ENCODE assay signal across 1 cellular context in the genomic region with DNA sequence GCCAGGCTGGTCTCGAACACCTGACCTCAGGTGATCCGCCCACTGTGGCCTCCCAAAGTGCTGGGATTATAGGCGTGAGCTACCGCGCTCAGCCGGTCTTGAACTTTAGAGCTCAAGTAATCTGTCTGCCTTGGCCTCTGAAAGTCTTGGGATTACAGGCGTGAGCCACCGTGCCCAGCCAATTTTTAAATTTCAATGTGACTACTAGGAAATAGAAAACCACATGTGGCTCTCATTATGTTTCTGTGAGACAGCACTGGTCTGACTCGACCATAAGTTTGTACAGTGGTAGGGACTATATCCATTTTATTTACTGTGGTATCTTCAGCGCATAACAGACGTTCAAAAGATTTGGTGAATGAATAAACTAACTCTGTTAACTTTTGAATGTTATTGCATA.
TF ChIP-seq lines count a peak whose summit lies in the region.

No MANE protein-coding gene starts in this region.

TF ChIP-seq in WTC11, 78 proteins besides CTCF, POLR2A, EP300 and RAD21 (continued from another document):
- TF ChIP-seq, protein P1, sequence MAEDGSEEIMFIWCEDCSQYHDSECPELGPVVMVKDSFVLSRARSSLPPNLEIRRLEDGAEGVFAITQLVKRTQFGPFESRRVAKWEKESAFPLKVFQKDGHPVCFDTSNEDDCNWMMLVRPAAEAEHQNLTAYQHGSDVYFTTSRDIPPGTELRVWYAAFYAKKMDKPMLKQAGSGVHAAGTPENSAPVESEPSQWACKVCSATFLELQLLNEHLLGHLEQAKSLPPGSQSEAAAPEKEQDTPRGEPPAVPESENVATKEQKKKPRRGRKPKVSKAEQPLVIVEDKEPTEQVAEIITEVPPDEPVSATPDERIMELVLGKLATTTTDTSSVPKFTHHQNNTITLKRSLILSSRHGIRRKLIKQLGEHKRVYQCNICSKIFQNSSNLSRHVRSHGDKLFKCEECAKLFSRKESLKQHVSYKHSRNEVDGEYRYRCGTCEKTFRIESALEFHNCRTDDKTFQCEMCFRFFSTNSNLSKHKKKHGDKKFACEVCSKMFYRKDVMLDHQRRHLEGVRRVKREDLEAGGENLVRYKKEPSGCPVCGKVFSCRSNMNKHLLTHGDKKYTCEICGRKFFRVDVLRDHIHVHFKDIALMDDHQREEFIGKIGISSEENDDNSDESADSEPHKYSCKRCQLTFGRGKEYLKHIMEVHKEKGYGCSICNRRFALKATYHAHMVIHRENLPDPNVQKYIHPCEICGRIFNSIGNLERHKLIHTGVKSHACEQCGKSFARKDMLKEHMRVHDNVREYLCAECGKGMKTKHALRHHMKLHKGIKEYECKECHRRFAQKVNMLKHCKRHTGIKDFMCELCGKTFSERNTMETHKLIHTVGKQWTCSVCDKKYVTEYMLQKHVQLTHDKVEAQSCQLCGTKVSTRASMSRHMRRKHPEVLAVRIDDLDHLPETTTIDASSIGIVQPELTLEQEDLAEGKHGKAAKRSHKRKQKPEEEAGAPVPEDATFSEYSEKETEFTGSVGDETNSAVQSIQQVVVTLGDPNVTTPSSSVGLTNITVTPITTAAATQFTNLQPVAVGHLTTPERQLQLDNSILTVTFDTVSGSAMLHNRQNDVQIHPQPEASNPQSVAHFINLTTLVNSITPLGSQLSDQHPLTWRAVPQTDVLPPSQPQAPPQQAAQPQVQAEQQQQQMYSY (CRISPR knock-in tag; IDR thresholded peaks at IDR 0.05) = no peak
- TF ChIP-seq FOXK1 (CRISPR knock-in tag; IDR thresholded peaks at IDR 0.05) (no peak), ATF1 (CRISPR knock-in tag; IDR thresholded peaks at IDR 0.05) (no peak), ZNF317 (CRISPR knock-in tag; IDR thresholded peaks at IDR 0.05; ENCODE audit: borderline replicate concordance, low read depth) (no peak), EMX1 (CRISPR knock-in tag; IDR thresholded peaks at IDR 0.05) (no peak), ETV6 (CRISPR knock-in tag; IDR thresholded peaks at IDR 0.05) (no peak), CREM (CRISPR knock-in tag; IDR thresholded peaks at IDR 0.05) (no peak)
- TF ChIP-seq, protein P2, sequence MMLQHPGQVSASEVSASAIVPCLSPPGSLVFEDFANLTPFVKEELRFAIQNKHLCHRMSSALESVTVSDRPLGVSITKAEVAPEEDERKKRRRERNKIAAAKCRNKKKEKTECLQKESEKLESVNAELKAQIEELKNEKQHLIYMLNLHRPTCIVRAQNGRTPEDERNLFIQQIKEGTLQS (CRISPR knock-in tag; conservative IDR thresholded peaks at IDR 0.05) = no peak
- TF ChIP-seq, protein P3, sequence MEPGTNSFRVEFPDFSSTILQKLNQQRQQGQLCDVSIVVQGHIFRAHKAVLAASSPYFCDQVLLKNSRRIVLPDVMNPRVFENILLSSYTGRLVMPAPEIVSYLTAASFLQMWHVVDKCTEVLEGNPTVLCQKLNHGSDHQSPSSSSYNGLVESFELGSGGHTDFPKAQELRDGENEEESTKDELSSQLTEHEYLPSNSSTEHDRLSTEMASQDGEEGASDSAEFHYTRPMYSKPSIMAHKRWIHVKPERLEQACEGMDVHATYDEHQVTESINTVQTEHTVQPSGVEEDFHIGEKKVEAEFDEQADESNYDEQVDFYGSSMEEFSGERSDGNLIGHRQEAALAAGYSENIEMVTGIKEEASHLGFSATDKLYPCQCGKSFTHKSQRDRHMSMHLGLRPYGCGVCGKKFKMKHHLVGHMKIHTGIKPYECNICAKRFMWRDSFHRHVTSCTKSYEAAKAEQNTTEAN (CRISPR knock-in tag; IDR thresholded peaks at IDR 0.05) = no peak
- TF ChIP-seq, protein P4, sequence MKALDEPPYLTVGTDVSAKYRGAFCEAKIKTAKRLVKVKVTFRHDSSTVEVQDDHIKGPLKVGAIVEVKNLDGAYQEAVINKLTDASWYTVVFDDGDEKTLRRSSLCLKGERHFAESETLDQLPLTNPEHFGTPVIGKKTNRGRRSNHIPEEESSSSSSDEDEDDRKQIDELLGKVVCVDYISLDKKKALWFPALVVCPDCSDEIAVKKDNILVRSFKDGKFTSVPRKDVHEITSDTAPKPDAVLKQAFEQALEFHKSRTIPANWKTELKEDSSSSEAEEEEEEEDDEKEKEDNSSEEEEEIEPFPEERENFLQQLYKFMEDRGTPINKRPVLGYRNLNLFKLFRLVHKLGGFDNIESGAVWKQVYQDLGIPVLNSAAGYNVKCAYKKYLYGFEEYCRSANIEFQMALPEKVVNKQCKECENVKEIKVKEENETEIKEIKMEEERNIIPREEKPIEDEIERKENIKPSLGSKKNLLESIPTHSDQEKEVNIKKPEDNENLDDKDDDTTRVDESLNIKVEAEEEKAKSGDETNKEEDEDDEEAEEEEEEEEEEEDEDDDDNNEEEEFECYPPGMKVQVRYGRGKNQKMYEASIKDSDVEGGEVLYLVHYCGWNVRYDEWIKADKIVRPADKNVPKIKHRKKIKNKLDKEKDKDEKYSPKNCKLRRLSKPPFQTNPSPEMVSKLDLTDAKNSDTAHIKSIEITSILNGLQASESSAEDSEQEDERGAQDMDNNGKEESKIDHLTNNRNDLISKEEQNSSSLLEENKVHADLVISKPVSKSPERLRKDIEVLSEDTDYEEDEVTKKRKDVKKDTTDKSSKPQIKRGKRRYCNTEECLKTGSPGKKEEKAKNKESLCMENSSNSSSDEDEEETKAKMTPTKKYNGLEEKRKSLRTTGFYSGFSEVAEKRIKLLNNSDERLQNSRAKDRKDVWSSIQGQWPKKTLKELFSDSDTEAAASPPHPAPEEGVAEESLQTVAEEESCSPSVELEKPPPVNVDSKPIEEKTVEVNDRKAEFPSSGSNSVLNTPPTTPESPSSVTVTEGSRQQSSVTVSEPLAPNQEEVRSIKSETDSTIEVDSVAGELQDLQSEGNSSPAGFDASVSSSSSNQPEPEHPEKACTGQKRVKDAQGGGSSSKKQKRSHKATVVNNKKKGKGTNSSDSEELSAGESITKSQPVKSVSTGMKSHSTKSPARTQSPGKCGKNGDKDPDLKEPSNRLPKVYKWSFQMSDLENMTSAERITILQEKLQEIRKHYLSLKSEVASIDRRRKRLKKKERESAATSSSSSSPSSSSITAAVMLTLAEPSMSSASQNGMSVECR (CRISPR knock-in tag; IDR thresholded peaks at IDR 0.05; ENCODE audit: borderline replicate concordance) = no peak
